In the genomic region with DNA sequence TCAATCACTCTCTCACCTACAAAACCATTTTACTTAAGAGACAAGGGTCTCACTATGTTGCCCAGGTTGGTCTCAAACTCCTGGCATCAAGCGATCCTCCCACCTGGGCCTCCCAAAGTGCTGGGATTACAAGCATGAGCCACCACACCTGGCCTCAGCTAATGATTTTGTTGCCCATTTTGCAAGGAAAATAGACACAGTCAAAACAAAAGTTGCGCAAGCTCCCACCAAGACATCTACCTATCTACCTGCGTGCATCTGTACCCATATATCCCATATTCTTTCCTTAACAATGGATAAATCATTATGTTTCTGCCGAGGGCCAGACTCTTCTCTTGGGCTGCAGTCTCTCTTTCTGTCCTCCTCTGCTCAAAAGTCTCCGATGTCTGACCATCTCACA, we compare ENCODE assay signal across 1 cellular context.
TF ChIP-seq lines count a peak whose summit lies in the region.

No MANE protein-coding gene starts in this region.

TF ChIP-seq in K562, 482 proteins besides CTCF, POLR2A, EP300 and RAD21:
- TF ChIP-seq CEBPB (tag; IDR thresholded peaks at IDR 0.05): peak; percentile 48; the same call in 1 of the 2 replicates
- no peak for TF ChIP-seq ARHGAP35 (IDR thresholded peaks at IDR 0.05; ENCODE audit: partially characterized antibody)
- TF ChIP-seq ELF2 (CRISPR knock-in tag; IDR thresholded peaks at IDR 0.05): no peak
- TF ChIP-seq FOXK2 (conservative IDR thresholded peaks at IDR 0.05 in 1 of 2, IDR thresholded peaks at IDR 0.05 in 1 of 2; ENCODE audit: low read depth in 2 of 2): no peak
- no peak for TF ChIP-seq ELK3 (CRISPR knock-in tag; IDR thresholded peaks at IDR 0.05)
